30 cellular contexts compared by ENCODE assay signal in the genomic region with DNA sequence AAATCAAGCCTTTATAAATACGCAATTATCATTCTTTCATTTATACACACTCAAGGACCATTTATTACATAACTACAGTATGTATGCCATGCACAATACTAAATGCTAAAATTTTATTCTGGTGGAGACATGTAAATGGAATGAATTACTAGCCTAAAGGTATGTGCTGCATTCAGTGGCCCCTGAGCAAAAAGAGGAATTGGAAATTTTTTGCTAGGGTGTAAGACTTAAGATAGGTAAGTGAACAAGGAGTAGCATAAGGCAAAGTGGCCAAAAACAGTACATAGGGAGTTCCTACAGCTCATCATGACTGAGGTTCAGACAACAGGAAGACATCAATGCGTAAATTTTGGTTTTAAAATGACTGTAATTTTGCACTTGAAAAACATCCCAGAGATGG. TPM values are rescaled to one million over a fixed set of nuclear protein-coding genes. Genes with fewer than 3 reads are reported as not detected.
DNase-seq lines count a peak whose midpoint lies in the region; ATAC-seq and TF ChIP-seq lines count a peak whose summit lies in the region.
"Had no signal": no experiment of that assay in that cellular context is flagged by ENCODE, and none has a peak within 500 bp of the region (broad histone marks: within the 10 kb centered on the region; RNA-seq: fewer than 3 reads in every experiment).

No MANE protein-coding gene starts in this region.

- peaks cover 38% of the 10 kb centered on the region for H3K4me1 Mint-ChIP-seq in CD8-positive, alpha-beta T cell (ENCODE audit: low read depth)
- H3K4me1 Mint-ChIP-seq in memory B cell (peaks cover 27% of the 10 kb centered on the region), Caco-2 (ENCODE audit: low read depth, unreplicated experiment) (peaks cover 23% of the 10 kb centered on the region)

- peaks cover 11% of the 10 kb centered on the region for H3K4me1 ChIP-seq in CD8-positive, alpha-beta T cell (ENCODE audit: insufficient read depth, low read length)
- peaks cover 9% of the 10 kb centered on the region; the same call in 1 of the 2 replicates for H3K4me1 ChIP-seq in Caco-2

- no peaks in the 10 kb centered on the region for H3K36me3 ChIP-seq in CD8-positive, alpha-beta T cell (ENCODE audit: insufficient read depth, low read length)
- H3K36me3 ChIP-seq in Caco-2 (ENCODE audit: control insufficient read depth, insufficient read depth, low read length), result no peaks in the 10 kb centered on the region

- no peak overlapping the region for H3K4me3 ChIP-seq in CD8-positive, alpha-beta T cell (ENCODE audit: low read depth, low read length)
- H3K4me3 ChIP-seq in Caco-2 (ENCODE audit: low read depth, low read length), result no peak overlapping the region
- H3K4me3 ChIP-seq in lower leg skin (ENCODE audit: low read depth, poor library complexity, severe bottlenecking), result no peak overlapping the region
- H3K4me3 ChIP-seq: thyroid gland, vagina had no signal

- H3K27ac ChIP-seq in CD8-positive, alpha-beta T cell (ENCODE audit: low read depth, low read length), result no peak overlapping the region
- H3K27ac ChIP-seq: thyroid gland, vagina, WERI-Rb-1 had no signal

- peaks cover 16% of the 10 kb centered on the region for H3K36me3 Mint-ChIP-seq in CD8-positive, alpha-beta T cell
- H3K36me3 Mint-ChIP-seq in memory B cell (no peaks in the 10 kb centered on the region), Caco-2 (ENCODE audit: insufficient read depth, unreplicated experiment) (peaks cover 45% of the 10 kb centered on the region)
- H3K36me3 Mint-ChIP-seq: CD4-positive, CD25-positive, alpha-beta regulatory T cell had no signal

- TF ChIP-seq POLR2A in lower leg skin (IDR thresholded peaks at IDR 0.05), result no peak

- H3K9me3 ChIP-seq in CD8-positive, alpha-beta T cell (ENCODE audit: low read length), result no peaks in the 10 kb centered on the region
- H3K9me3 ChIP-seq in Caco-2, result no peaks in the 10 kb centered on the region
- H3K9me3 ChIP-seq: thyroid gland, vagina had no signal

- no peak for TF ChIP-seq CTCF in CD8-positive, alpha-beta T cell (IDR thresholded peaks at IDR 0.05)
- TF ChIP-seq CTCF in Caco-2 (IDR thresholded peaks at IDR 0.05; ENCODE audit: insufficient read depth in 1 of 2, low read depth in 1 of 2, low read length in 1 of 2, severe bottlenecking in 1 of 2, unreplicated experiment in 1 of 2) (no peak), lower leg skin (IDR thresholded peaks at IDR 0.05) (no peak)

- no TSS peak for BruUV-seq in Caco-2 (replicated peaks; lab: Mats Ljungman, UMichigan)

- CTCF ChIA-PET in CD8-positive, alpha-beta T cell (lab: Charles Lee), result interaction anchor here (0.6 to 1.8 kb wide), 3 partner anchors 65 to 1107 kb away, joined by 3 to 5 read pairs (median 4); no protein-coding TSS in a partner anchor
- CTCF ChIA-PET in Caco-2 (lab: Charles Lee), result interaction anchor here (0.8 kb wide), 1 partner anchor 36 kb away, joined by 5 read pairs; no protein-coding TSS in a partner anchor

- H3K27me3 ChIP-seq in CD8-positive, alpha-beta T cell (ENCODE audit: insufficient read depth, low read length), result no peaks in the 10 kb centered on the region
- no peaks in the 10 kb centered on the region for H3K27me3 ChIP-seq in Caco-2 (replicated peaks; ENCODE audit: control insufficient read depth, insufficient read depth, low read length)
- H3K27me3 ChIP-seq: thyroid gland, vagina had no signal

- 55 to 56% methylated on average over 2 of the region's 2 CpGs for WGBS in lower leg skin, 2 donors

- intact Hi-C loops in CD8-positive, alpha-beta T cell (cut with DNase I, micrococcal nuclease), result no loop called here
- intact Hi-C loops in Caco-2 (cut with micrococcal nuclease; ENCODE audit: unreplicated experiment) (no loop called here), lower leg skin (cut with DNase I; ENCODE audit: low total_unique reads) (no loop called here)

- H3K27me3 Mint-ChIP-seq in CD8-positive, alpha-beta T cell (ENCODE audit: low read depth), result no peaks in the 10 kb centered on the region
- no peaks in the 10 kb centered on the region for H3K27me3 Mint-ChIP-seq in memory B cell
- no peaks in the 10 kb centered on the region for H3K27me3 Mint-ChIP-seq in Caco-2 (ENCODE audit: insufficient read depth, unreplicated experiment)
- H3K27me3 Mint-ChIP-seq: CD4-positive, CD25-positive, alpha-beta regulatory T cell; effector memory CD8-positive, alpha-beta T cell had no signal

- ATAC-seq in CD8-positive, alpha-beta T cell, result no peak
- ATAC-seq in memory B cell (ENCODE audit: low read depth), result no peak
- ATAC-seq: effector memory CD8-positive, alpha-beta T cell had no signal

- DNase-seq in NCI-H2171 treated with DMSO at 0.1 percent for 48 hours (lab: John Stamatoyannopoulos, UW) (peak; percentile 5), NCI-H2171 (lab: John Stamatoyannopoulos, UW) (no peak), OCI-M1 (lab: John Stamatoyannopoulos, UW) (peak; percentile 41), memory B cell (ENCODE audit: low spot score in 2 of 2) (no peak), Caco-2 (no peak), lower leg skin (ENCODE audit: low spot score in 2 of 2) (no peak), HuH-7 (ENCODE audit: low spot score) (no peak)
- DNase-seq in CD8-positive, alpha-beta T cell, result no peak
- DNase-seq: activated CD4-positive, alpha-beta T cell treated with anti-CD3 and anti-CD28 coated beads for 4 hours; activated CD8-positive, alpha-beta memory T cell treated with anti-CD3 and anti-CD28 coated beads for 24 hours; activated T-cell treated with anti-CD3 and anti-CD28 coated beads, Interleukin-2, amount 50 U/mL, for 1 hour; AML-193; cortex of kidney; DMS153; effector memory CD8-positive, alpha-beta T cell; HCEC 1CT; midbrain; NCI-H2029; NCI-H226; NCI-H526 treated with DMSO at 0.1 percent for 48 hours; SIG-M5; stimulated activated CD4-positive, alpha-beta T cell treated with anti-CD3 and anti-CD28 coated beads, Interleukin-4, amount 100 ng/mL, for 1 hour; SW 1271; T1000; thyroid gland; WERI-Rb-1 had no signal

- H3K9me3 Mint-ChIP-seq in CD8-positive, alpha-beta T cell, result no peaks in the 10 kb centered on the region
- H3K9me3 Mint-ChIP-seq in memory B cell (no peaks in the 10 kb centered on the region), Caco-2 (ENCODE audit: unreplicated experiment) (no peaks in the 10 kb centered on the region)
- H3K9me3 Mint-ChIP-seq: CD4-positive, CD25-positive, alpha-beta regulatory T cell; effector memory CD8-positive, alpha-beta T cell; nephron had no signal

- POLR2A ChIA-PET in CD8-positive, alpha-beta T cell (lab: Charles Lee), result interaction anchor here (0.9 to 9.4 kb wide), 6 partner anchors 13 to 754 kb away, joined by 3 to 132 read pairs (median 4); a partner anchor contains a TSS
- POLR2A ChIA-PET in Caco-2 (lab: Charles Lee), result interaction anchor here (0.5 to 4.7 kb wide), 2 partner anchors 37 to 104 kb away, joined by 3 to 64 read pairs; a partner anchor contains a TSS

- H3K27ac Mint-ChIP-seq in CD8-positive, alpha-beta T cell, result peak overlapping the region; percentile 33
- H3K27ac Mint-ChIP-seq in memory B cell, result peak overlapping the region; percentile 49
- H3K27ac Mint-ChIP-seq in Caco-2 (ENCODE audit: unreplicated experiment), result no peak overlapping the region
- H3K27ac Mint-ChIP-seq: nephron had no signal

- no peak overlapping the region for H3K4me3 Mint-ChIP-seq in CD8-positive, alpha-beta T cell
- H3K4me3 Mint-ChIP-seq in memory B cell (no peak overlapping the region), Caco-2 (ENCODE audit: unreplicated experiment) (no peak overlapping the region)
- H3K4me3 Mint-ChIP-seq: effector memory CD8-positive, alpha-beta T cell had no signal

RNA-seq across cellular contexts. Expression of a gene that starts 2.3 kb away (rescaled TPM):
- 1 to 10 TPM; 1.3 to 1.5 TPM for total RNA-seq in CD8-positive, alpha-beta T cell
- 15.1 and 18.5 TPM in 2 replicates for total RNA-seq in Caco-2 (2022)
- 1 to 10 TPM in 1 of 4 donors, under 1 TPM in 2, not detected in 1; 0.49 to 1.3 (median 0.76) TPM for total RNA-seq in lower leg skin
- total RNA-seq: cardiac septum had no signal

RNA-seq across cellular contexts. Expression of a gene that starts 37.2 kb away (rescaled TPM):
- total RNA-seq in CD8-positive, alpha-beta T cell, result 100 to 1,000 TPM; 471 to 494 TPM
- total RNA-seq in Caco-2 (2022) (178 and 182 TPM in 2 replicates), lower leg skin (100 to 1,000 TPM in 3 of 4 donors, 10 to 100 TPM in 1; 85.0 to 177 (median 104) TPM)

Comparison
In these comparisons a context has a peak if more than half of its experiments do, and no peak if none do; other contexts are left out.
1. DNase-seq: peak in NCI-H2171 treated with DMSO at 0.1 percent for 48 hours (single experiment) and OCI-M1 (single experiment); none in NCI-H2171 (single experiment), CD8-positive, alpha-beta T cell (0 of 7), memory B cell (0 of 2), Caco-2 (0 of 2), lower leg skin (0 of 2) and HuH-7 (single experiment).